1 cellular context compared by ENCODE assay signal in genomic region chr19:7213628-7214328, GRCh38.
TF ChIP-seq lines count a peak whose summit lies in the region.

No MANE protein-coding gene starts in this region.

TF ChIP-seq in H1, 55 proteins besides CTCF, POLR2A, EP300 and RAD21:
- no peak for TF ChIP-seq CBX8 (IDR thresholded peaks at IDR 0.05; ENCODE audit: borderline replicate concordance, low read depth, low read length)
- TF ChIP-seq NRF1 (IDR thresholded peaks at IDR 0.05; ENCODE audit: low read depth, low read length) = no peak
- TF ChIP-seq MAX (IDR thresholded peaks at IDR 0.05) = no peak
- no peak for TF ChIP-seq ASH2L (IDR thresholded peaks at IDR 0.05; ENCODE audit: low read length)
- no peak for TF ChIP-seq TAF7 (optimal IDR thresholded peaks at IDR 0.05; ENCODE audit: borderline replicate concordance, low read depth, low read length)
- no peak for TF ChIP-seq BRCA1 (IDR thresholded peaks at IDR 0.05; ENCODE audit: low read depth, low read length)
- TF ChIP-seq BACH1 (IDR thresholded peaks at IDR 0.05; ENCODE audit: low read length) = no peak
- TF ChIP-seq SIRT6 (IDR thresholded peaks at IDR 0.05; ENCODE audit: low read length) = no peak
- no peak for TF ChIP-seq CTBP2 (IDR thresholded peaks at IDR 0.05; ENCODE audit: borderline replicate concordance, insufficient read depth, insufficient read length, low read length)
- no peak for TF ChIP-seq TEAD4 (IDR thresholded peaks at IDR 0.05; ENCODE audit: low read depth, low read length)
